Comparison of ENCODE assay signal across 8 cellular contexts in the genomic region with DNA sequence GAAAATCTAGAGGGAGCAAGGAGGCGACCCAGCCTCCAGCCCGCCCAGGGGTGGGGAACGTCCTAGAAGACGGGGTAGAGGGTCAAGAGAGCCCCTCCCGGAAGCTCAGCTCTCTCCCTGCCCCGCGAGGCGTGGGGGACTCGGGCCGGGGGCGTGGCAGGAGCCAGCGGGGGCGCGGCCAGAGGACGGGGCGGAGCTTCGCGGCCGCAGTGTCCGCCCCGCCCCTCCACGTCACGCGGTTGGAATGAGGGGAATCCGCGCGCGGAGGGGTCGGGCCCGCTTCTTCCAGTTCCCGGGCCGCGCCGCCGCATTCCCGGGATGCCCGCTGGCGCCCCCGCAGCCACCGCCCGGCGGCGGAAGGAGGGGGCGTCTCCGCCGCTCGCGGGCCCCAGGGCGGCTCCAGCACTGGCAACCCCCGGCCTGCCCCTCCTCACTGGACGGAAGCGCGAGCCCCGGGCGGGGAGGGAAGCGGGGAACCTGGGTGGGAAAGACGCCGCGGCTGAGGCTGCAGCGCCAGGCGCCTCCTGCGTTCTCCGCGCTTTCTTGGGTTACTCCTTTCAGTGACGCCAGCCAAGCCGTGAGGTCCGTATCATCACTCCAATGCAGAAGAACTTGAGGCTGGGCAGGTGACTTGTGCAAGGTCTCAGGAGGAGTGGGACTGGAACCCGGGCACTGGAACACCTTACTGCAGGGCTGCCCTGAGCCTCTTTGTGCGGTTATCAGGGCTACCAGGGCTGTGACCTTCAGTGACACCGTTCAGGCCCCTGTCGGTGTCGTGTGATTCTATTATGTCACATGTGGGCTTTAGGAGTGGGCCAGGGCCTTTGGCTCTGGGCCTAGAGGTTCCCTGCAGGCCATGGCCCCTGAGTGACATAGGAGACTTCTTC. TPM values are rescaled to one million over a fixed set of nuclear protein-coding genes. Genes with fewer than 3 reads are reported as not detected.
DNase-seq lines count a peak whose midpoint lies in the region; TF ChIP-seq lines count a peak whose summit lies in the region.

No MANE protein-coding gene starts in this region.

- POLR2A ChIA-PET in Caco-2 (lab: Charles Lee) = no interaction called here

- H3K4me1 Mint-ChIP-seq in Caco-2 (ENCODE audit: low read depth, unreplicated experiment) (peaks cover 17% of the 10 kb centered on the region), HFFc6 (ENCODE audit: low read depth) (peaks cover 42% of the 10 kb centered on the region)
- peaks cover 23% of the 10 kb centered on the region for H3K4me1 Mint-ChIP-seq in activated T-helper 2 cell treated with anti-CD3 and anti-CD28 coated beads, Interferon-gamma antibody, Interleukin-2, Interleukin-4, amounts not matched to agents 10 μg/mL and 5 μg/mL and 100 μg/mL, durations not matched to agents 14 hours and 24 hours and 36 hours (ENCODE audit: low read depth)

- H3K4me1 ChIP-seq in Caco-2 = peaks cover 31% of the 10 kb centered on the region

- no peak overlapping the region for H3K4me3 ChIP-seq in Caco-2 (ENCODE audit: low read depth, low read length)

- intact Hi-C loops in Caco-2 (cut with micrococcal nuclease; ENCODE audit: unreplicated experiment) = no loop called here
- intact Hi-C loops in activated T-helper 2 cell treated with anti-CD3 and anti-CD28 coated beads, Interferon-gamma antibody, Interleukin-2, Interleukin-4, amounts not matched to agents 10 μg/mL and 5 μg/mL and 100 μg/mL, durations not matched to agents 14 hours and 24 hours and 36 hours (cut with micrococcal nuclease) = loop anchor here (1.0 to 2.0 kb wide), 2 partner anchors 25 to 28 kb away; a partner anchor contains a TSS

- no peaks in the 10 kb centered on the region; the same call in 1 of the 2 replicates for H3K36me3 ChIP-seq in Caco-2 (ENCODE audit: control insufficient read depth, insufficient read depth, low read length)

- TF ChIP-seq CTCF in Caco-2 (IDR thresholded peaks at IDR 0.05; ENCODE audit: insufficient read depth in 1 of 2, low read depth in 1 of 2, low read length in 1 of 2, severe bottlenecking in 1 of 2, unreplicated experiment in 1 of 2) = no peak
- TF ChIP-seq CTCF in HFFc6 (IDR thresholded peaks at IDR 0.05) = peak; percentile 41

- H3K27ac Mint-ChIP-seq in Caco-2 (ENCODE audit: unreplicated experiment) = peak overlapping the region; percentile 70
- H3K27ac Mint-ChIP-seq in HFFc6 = peak overlapping the region; percentile 90
- peak overlapping the region; percentile 67 for H3K27ac Mint-ChIP-seq in activated T-helper 2 cell treated with anti-CD3 and anti-CD28 coated beads, Interferon-gamma antibody, Interleukin-2, Interleukin-4, amounts not matched to agents 10 μg/mL and 5 μg/mL and 100 μg/mL, durations not matched to agents 14 hours and 24 hours and 36 hours

- no peaks in the 10 kb centered on the region for H3K9me3 Mint-ChIP-seq in Caco-2 (ENCODE audit: unreplicated experiment)
- H3K9me3 Mint-ChIP-seq in HFFc6 = no peaks in the 10 kb centered on the region
- H3K9me3 Mint-ChIP-seq in activated T-helper 2 cell treated with anti-CD3 and anti-CD28 coated beads, Interferon-gamma antibody, Interleukin-2, Interleukin-4, amounts not matched to agents 10 μg/mL and 5 μg/mL and 100 μg/mL, durations not matched to agents 14 hours and 24 hours and 36 hours = no peaks in the 10 kb centered on the region

- no peaks in the 10 kb centered on the region for H3K9me3 ChIP-seq in Caco-2

- H3K36me3 Mint-ChIP-seq in Caco-2 (ENCODE audit: insufficient read depth, unreplicated experiment) = peaks cover 51% of the 10 kb centered on the region
- peaks cover 5% of the 10 kb centered on the region; the same call in 1 of the 2 replicates for H3K36me3 Mint-ChIP-seq in HFFc6 (ENCODE audit: low read depth)
- H3K36me3 Mint-ChIP-seq in activated T-helper 2 cell treated with anti-CD3 and anti-CD28 coated beads, Interferon-gamma antibody, Interleukin-2, Interleukin-4, amounts not matched to agents 10 μg/mL and 5 μg/mL and 100 μg/mL, durations not matched to agents 14 hours and 24 hours and 36 hours (ENCODE audit: low read depth) = peaks cover 11% of the 10 kb centered on the region

- peak in 1 of 2 experiments; percentile 44 for DNase-seq in Caco-2
- DNase-seq in HFFc6 = peak; percentile 75
- DNase-seq in OCI-M2 (lab: John Stamatoyannopoulos, UW; ENCODE audit: unreplicated experiment) = peak; percentile 23
- DNase-seq in activated T-helper 2 cell treated with anti-CD3 and anti-CD28 coated beads, Interferon-gamma antibody, Interleukin-2, Interleukin-4, amounts not matched to agents 10 μg/mL and 5 μg/mL and 100 μg/mL, durations not matched to agents 14 hours and 24 hours and 36 hours (ENCODE audit: low spot score) = peak; percentile 54
- DNase-seq in fibroblast of gingiva (ENCODE audit: low read depth) = peak; percentile 93
- DNase-seq in myocyte (ENCODE audit: low read depth) = peak; percentile 91
- DNase-seq in stimulated activated CD8-positive, alpha-beta memory T cell treated with anti-CD3 and anti-CD28 coated beads, Interleukin-7, amount 100 ng/mL, for 4 hours (ENCODE audit: low read depth in 2 of 2) = peak; percentile 33 to 67
- no peak for DNase-seq in NCI-H2029 (lab: John Stamatoyannopoulos, UW)

- peak overlapping the region; percentile 91 for H3K4me3 Mint-ChIP-seq in Caco-2 (ENCODE audit: unreplicated experiment)
- peak overlapping the region; percentile 84 for H3K4me3 Mint-ChIP-seq in HFFc6
- H3K4me3 Mint-ChIP-seq in activated T-helper 2 cell treated with anti-CD3 and anti-CD28 coated beads, Interferon-gamma antibody, Interleukin-2, Interleukin-4, amounts not matched to agents 10 μg/mL and 5 μg/mL and 100 μg/mL, durations not matched to agents 14 hours and 24 hours and 36 hours (ENCODE audit: low read depth) = peak overlapping the region; percentile 84

- H3K27me3 ChIP-seq in Caco-2 (replicated peaks; ENCODE audit: control insufficient read depth, insufficient read depth, low read length) = no peaks in the 10 kb centered on the region

- no TSS peak for BruUV-seq in Caco-2 (replicated peaks; lab: Mats Ljungman, UMichigan)

- CTCF ChIA-PET in Caco-2 (lab: Charles Lee) = no interaction called here

- H3K27me3 Mint-ChIP-seq in Caco-2 (ENCODE audit: insufficient read depth, unreplicated experiment) (no peaks in the 10 kb centered on the region), HFFc6 (ENCODE audit: insufficient read depth) (no peaks in the 10 kb centered on the region; the same call in none of the 2 replicates)
- no peaks in the 10 kb centered on the region for H3K27me3 Mint-ChIP-seq in activated T-helper 2 cell treated with anti-CD3 and anti-CD28 coated beads, Interferon-gamma antibody, Interleukin-2, Interleukin-4, amounts not matched to agents 10 μg/mL and 5 μg/mL and 100 μg/mL, durations not matched to agents 14 hours and 24 hours and 36 hours (ENCODE audit: low read depth)

RNA-seq across cellular contexts. Expression of a gene that starts 4.3 kb away (rescaled TPM):
- total RNA-seq in Caco-2 (2022) = 162 and 171 TPM in 2 replicates
- total RNA-seq in HFFc6 (2021; fragmentation: NEBNext Ultra II Directional; extraction: Animal tissue kit (Norgen Biotek cat#: 25700)) = 100 to 1,000 TPM; 310 to 400 (median 328) TPM
- 54.3 and 55.1 TPM in 2 replicates for total RNA-seq in activated T-helper 2 cell treated with anti-CD3 and anti-CD28 coated beads, Interferon-gamma antibody, Interleukin-2, Interleukin-4, amounts not matched to agents 10 μg/mL and 5 μg/mL and 100 μg/mL, durations not matched to agents 14 hours and 24 hours and 36 hours
- total RNA-seq in myocyte = 122 and 125 TPM in 2 replicates
- 220 TPM for polyA plus RNA-seq in myocyte (2012)

RNA-seq across cellular contexts. Expression of a gene that starts 28.2 kb away (rescaled TPM):
- total RNA-seq in Caco-2 (2022) (24.1 and 27.3 TPM in 2 replicates), myocyte (47.2 and 71.4 TPM in 2 replicates)
- total RNA-seq in HFFc6 (2021; fragmentation: NEBNext Ultra II Directional; extraction: Animal tissue kit (Norgen Biotek cat#: 25700)) = 10 to 100 TPM; 18.2 to 23.5 (median 20.3) TPM
- total RNA-seq in activated T-helper 2 cell treated with anti-CD3 and anti-CD28 coated beads, Interferon-gamma antibody, Interleukin-2, Interleukin-4, amounts not matched to agents 10 μg/mL and 5 μg/mL and 100 μg/mL, durations not matched to agents 14 hours and 24 hours and 36 hours = 26.2 and 31.0 TPM in 2 replicates
- 57.7 TPM for polyA plus RNA-seq in myocyte (2012)

RNA-seq across cellular contexts. Expression of a gene that starts 32.1 kb away (rescaled TPM):
- total RNA-seq in Caco-2 (2022) = 70.0 and 72.3 TPM in 2 replicates
- 10 to 100 TPM; 71.1 to 83.1 (median 77.5) TPM for total RNA-seq in HFFc6 (2021; fragmentation: NEBNext Ultra II Directional; extraction: Animal tissue kit (Norgen Biotek cat#: 25700))
- total RNA-seq in activated T-helper 2 cell treated with anti-CD3 and anti-CD28 coated beads, Interferon-gamma antibody, Interleukin-2, Interleukin-4, amounts not matched to agents 10 μg/mL and 5 μg/mL and 100 μg/mL, durations not matched to agents 14 hours and 24 hours and 36 hours = 22.2 and 22.6 TPM in 2 replicates
- total RNA-seq in myocyte = 47.6 and 51.9 TPM in 2 replicates
- polyA plus RNA-seq in myocyte (2012) = 39.9 TPM
